ENCODE assay signal across 26 cellular contexts in the genomic region with DNA sequence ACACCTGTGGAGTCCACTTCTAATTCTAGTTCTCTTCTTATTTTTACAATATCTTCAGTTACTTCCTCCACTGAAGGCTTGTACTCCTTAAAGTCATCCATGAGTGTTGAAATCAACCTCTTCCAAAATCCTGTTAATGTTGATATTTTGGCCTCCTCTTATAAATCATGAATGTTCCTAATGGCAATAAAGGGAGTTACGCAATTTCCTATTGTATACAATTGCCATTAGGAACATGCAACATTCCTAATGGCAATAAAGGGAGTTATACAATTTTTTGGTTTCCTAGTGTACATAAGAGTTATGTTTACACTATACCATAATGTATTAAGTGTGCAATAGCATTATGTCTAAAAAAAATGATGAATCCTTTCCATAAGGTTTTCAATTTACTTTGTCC. TPM values are rescaled to one million over a fixed set of nuclear protein-coding genes. Genes with fewer than 3 reads are reported as not detected.
DNase-seq lines count a peak whose midpoint lies in the region; ATAC-seq and TF ChIP-seq lines count a peak whose summit lies in the region.
"Had no signal": no experiment of that assay in that cellular context is flagged by ENCODE, and none has a peak within 500 bp of the region (broad histone marks: within the 10 kb centered on the region; RNA-seq: fewer than 3 reads in every experiment).

No MANE protein-coding gene starts in this region.

- peak overlapping the region in 4 of 7 donors; percentile 3 to 96 (median 90) for H3K27ac Mint-ChIP-seq in CD4-positive, alpha-beta memory T cell
- H3K27ac Mint-ChIP-seq in central memory CD8-positive, alpha-beta T cell (ENCODE audit: low read depth), result peak overlapping the region; percentile 99
- H3K27ac Mint-ChIP-seq in stimulated activated memory B cell treated with anti-CD40 and anti-IgM and Interleukin-4, amounts not matched to agents 10 μg/mL and 1 μg/mL and 100 μg/mL, for 72 hours, result peak overlapping the region; percentile 97
- H3K27ac Mint-ChIP-seq: HFFc6 had no signal

- H3K27ac ChIP-seq in CD4-positive, alpha-beta memory T cell (ENCODE audit: low read depth, low read length), result no peak overlapping the region
- no peak overlapping the region for H3K27ac ChIP-seq in Karpas-422 (ENCODE audit: low read length)
- H3K27ac ChIP-seq: BLaER1 treated with 17β-estradiol and CSF1 and Interleukin-3, amounts not matched to agents 10 nM and 100 nM; GM23248; KMS-11 had no signal

- H3K36me3 ChIP-seq in CD4-positive, alpha-beta memory T cell (ENCODE audit: insufficient read depth, low read length), result no peaks in the 10 kb centered on the region
- no peaks in the 10 kb centered on the region for H3K36me3 ChIP-seq in Karpas-422 (ENCODE audit: insufficient read depth, low read length)
- H3K36me3 ChIP-seq: BLaER1 treated with 17β-estradiol and CSF1 and Interleukin-3, amounts not matched to agents 10 nM and 100 nM; HAP-1 had no signal

- H3K4me3 ChIP-seq in CD4-positive, alpha-beta memory T cell (ENCODE audit: low read length in 2 of 2), result no peak overlapping the region
- H3K4me3 ChIP-seq in Karpas-422 (ENCODE audit: low read length), result no peak overlapping the region
- H3K4me3 ChIP-seq: BLaER1 treated with 17β-estradiol and CSF1 and Interleukin-3, amounts not matched to agents 10 nM and 100 nM; GM23248; HAP-1 had no signal

- H3K79me2 ChIP-seq in Karpas-422 (ENCODE audit: low read length), result no peaks in the 10 kb centered on the region

- POLR2A ChIA-PET in CD4-positive, alpha-beta memory T cell (lab: Charles Lee; ENCODE audit: partially characterized antibody), result interaction anchor here (1.2 to 4.7 kb wide), 7 partner anchors 9 to 70 kb away, joined by 3 to 59 read pairs (median 11); partner anchors contain the start of gene TIGIT

- no peak overlapping the region for H3K4me2 ChIP-seq in Karpas-422 (ENCODE audit: low read depth, low read length, poor library complexity, severe bottlenecking)
- H3K4me2 ChIP-seq: BLaER1 treated with 17β-estradiol and CSF1 and Interleukin-3, amounts not matched to agents 10 nM and 100 nM; KMS-11; SK-N-SH had no signal

- no peak for ATAC-seq in central memory CD8-positive, alpha-beta T cell (replicated peaks; ENCODE audit: extremely low read depth, poor library complexity, severe bottlenecking)
- ATAC-seq in stimulated activated memory B cell treated with anti-CD40 and anti-IgM and Interleukin-4, amounts not matched to agents 10 μg/mL and 1 μg/mL and 100 μg/mL, for 72 hours, result no peak
- ATAC-seq in GM21529 (IDR thresholded peaks at IDR 0.05; ENCODE audit: unreplicated experiment) (no peak), SK-N-SH treated with all-trans-retinoic acid at 6 μM for 48 hours (no peak)
- ATAC-seq: CD8-positive, alpha-beta T cell had no signal

- peaks cover 18% of the 10 kb centered on the region for H3K4me1 ChIP-seq in CD4-positive, alpha-beta memory T cell (ENCODE audit: insufficient read depth, low read length)
- H3K4me1 ChIP-seq in Karpas-422 (ENCODE audit: low read length), result no peaks in the 10 kb centered on the region
- H3K4me1 ChIP-seq: BLaER1 treated with 17β-estradiol and CSF1 and Interleukin-3, amounts not matched to agents 10 nM and 100 nM; HAP-1 had no signal

- no peak overlapping the region for H3K9ac ChIP-seq in Karpas-422 (ENCODE audit: low read length)
- H3K9ac ChIP-seq: BLaER1 treated with 17β-estradiol and CSF1 and Interleukin-3, amounts not matched to agents 10 nM and 100 nM; GM23248; KMS-11; SK-N-SH had no signal

- H3K9me3 Mint-ChIP-seq in CD4-positive, alpha-beta memory T cell, result peaks cover 0 to 4% (median 0%) of the 10 kb centered on the region in 8 donors
- no peaks in the 10 kb centered on the region for H3K9me3 Mint-ChIP-seq in central memory CD8-positive, alpha-beta T cell
- no peaks in the 10 kb centered on the region for H3K9me3 Mint-ChIP-seq in stimulated activated memory B cell treated with anti-CD40 and anti-IgM and Interleukin-4, amounts not matched to agents 10 μg/mL and 1 μg/mL and 100 μg/mL, for 72 hours
- H3K9me3 Mint-ChIP-seq: CD8-positive, alpha-beta T cell had no signal

- peaks cover 11 to 25% (median 21%) of the 10 kb centered on the region in 4 donors for H3K4me1 Mint-ChIP-seq in CD4-positive, alpha-beta memory T cell
- H3K4me1 Mint-ChIP-seq in central memory CD8-positive, alpha-beta T cell, result peaks cover 37% of the 10 kb centered on the region
- peaks cover 13% of the 10 kb centered on the region for H3K4me1 Mint-ChIP-seq in stimulated activated memory B cell treated with anti-CD40 and anti-IgM and Interleukin-4, amounts not matched to agents 10 μg/mL and 1 μg/mL and 100 μg/mL, for 72 hours

- no peaks in the 10 kb centered on the region for H3K9me3 ChIP-seq in CD4-positive, alpha-beta memory T cell (ENCODE audit: control insufficient read depth in 1 of 2, low read length in 2 of 2)
- no peaks in the 10 kb centered on the region for H3K9me3 ChIP-seq in Karpas-422 (ENCODE audit: low read length)
- H3K9me3 ChIP-seq: BLaER1 treated with 17β-estradiol and CSF1 and Interleukin-3, amounts not matched to agents 10 nM and 100 nM; HAP-1; SK-N-SH had no signal

- CTCF ChIA-PET in CD4-positive, alpha-beta memory T cell (lab: Charles Lee; ENCODE audit: partially characterized antibody), result interaction anchor here (0.9 to 5.0 kb wide), 11 partner anchors 10 to 134 kb away, joined by 4 to 55 read pairs (median 5); no protein-coding TSS in a partner anchor

- intact Hi-C loops in CD4-positive, alpha-beta memory T cell (cut with micrococcal nuclease), result no loop called here

- no peaks in the 10 kb centered on the region for H3K27me3 ChIP-seq in CD4-positive, alpha-beta memory T cell (ENCODE audit: insufficient read depth, low read length)
- no peaks in the 10 kb centered on the region for H3K27me3 ChIP-seq in Karpas-422 (ENCODE audit: low read length)
- H3K27me3 ChIP-seq: BLaER1 treated with 17β-estradiol and CSF1 and Interleukin-3, amounts not matched to agents 10 nM and 100 nM had no signal

- no peaks in the 10 kb centered on the region for H3K9me2 ChIP-seq in Karpas-422 (replicated peaks; ENCODE audit: insufficient read depth, low read length)
- H3K9me2 ChIP-seq: SK-N-SH had no signal

- peaks cover 0 to 5% of the 10 kb centered on the region in 2 donors for H3K36me3 Mint-ChIP-seq in CD4-positive, alpha-beta memory T cell
- H3K36me3 Mint-ChIP-seq in central memory CD8-positive, alpha-beta T cell (ENCODE audit: insufficient read depth), result peaks cover 9% of the 10 kb centered on the region
- H3K36me3 Mint-ChIP-seq in stimulated activated memory B cell treated with anti-CD40 and anti-IgM and Interleukin-4, amounts not matched to agents 10 μg/mL and 1 μg/mL and 100 μg/mL, for 72 hours, result no peaks in the 10 kb centered on the region
- H3K36me3 Mint-ChIP-seq: CD8-positive, alpha-beta T cell had no signal

- no peak for DNase-seq in CD4-positive, alpha-beta memory T cell
- DNase-seq in Karpas-422 (peak; percentile 30), NCI-H2081 treated with DMSO at 0.1 percent for 48 hours (lab: John Stamatoyannopoulos, UW) (no peak)
- DNase-seq in central memory CD8-positive, alpha-beta T cell (ENCODE audit: low spot score in 2 of 2), result no peak
- DNase-seq: AML-193; CD8-positive, alpha-beta T cell; DMS 273 treated with DMSO at 0.1 percent for 48 hours; DMS79; EL; GDM1; GM23248; HFFc6; NCI-H1092; NCI-H1417 treated with DMSO at 0.1 percent for 48 hours; NCI-H187; NCI-H2107; NCI-H524; NCI-H774; SIG-M5; SK-N-SH had no signal

- H4K20me1 ChIP-seq in Karpas-422 (ENCODE audit: insufficient read depth, low read depth, low read length), result no peaks in the 10 kb centered on the region
- H4K20me1 ChIP-seq: BLaER1 treated with 17β-estradiol and CSF1 and Interleukin-3, amounts not matched to agents 10 nM and 100 nM had no signal

- H2AFZ ChIP-seq in Karpas-422 (ENCODE audit: low read length), result no peak overlapping the region
- H2AFZ ChIP-seq: GM23248 had no signal

- peak overlapping the region in 1 of 8 donors; percentile 4 for H3K4me3 Mint-ChIP-seq in CD4-positive, alpha-beta memory T cell
- H3K4me3 Mint-ChIP-seq in central memory CD8-positive, alpha-beta T cell, result no peak overlapping the region
- H3K4me3 Mint-ChIP-seq in stimulated activated memory B cell treated with anti-CD40 and anti-IgM and Interleukin-4, amounts not matched to agents 10 μg/mL and 1 μg/mL and 100 μg/mL, for 72 hours, result no peak overlapping the region
- H3K4me3 Mint-ChIP-seq: CD8-positive, alpha-beta T cell; HFFc6 had no signal

- no peaks in the 10 kb centered on the region for H3K27me3 Mint-ChIP-seq in CD4-positive, alpha-beta memory T cell
- no peaks in the 10 kb centered on the region for H3K27me3 Mint-ChIP-seq in central memory CD8-positive, alpha-beta T cell
- H3K27me3 Mint-ChIP-seq in stimulated activated memory B cell treated with anti-CD40 and anti-IgM and Interleukin-4, amounts not matched to agents 10 μg/mL and 1 μg/mL and 100 μg/mL, for 72 hours, result no peaks in the 10 kb centered on the region

TF ChIP-seq in SK-N-SH treated with all-trans-retinoic acid at 6 μM for 48 hours, 23 proteins besides CTCF, POLR2A, EP300 and RAD21 (continues in another document):
- TF ChIP-seq, protein P1, sequence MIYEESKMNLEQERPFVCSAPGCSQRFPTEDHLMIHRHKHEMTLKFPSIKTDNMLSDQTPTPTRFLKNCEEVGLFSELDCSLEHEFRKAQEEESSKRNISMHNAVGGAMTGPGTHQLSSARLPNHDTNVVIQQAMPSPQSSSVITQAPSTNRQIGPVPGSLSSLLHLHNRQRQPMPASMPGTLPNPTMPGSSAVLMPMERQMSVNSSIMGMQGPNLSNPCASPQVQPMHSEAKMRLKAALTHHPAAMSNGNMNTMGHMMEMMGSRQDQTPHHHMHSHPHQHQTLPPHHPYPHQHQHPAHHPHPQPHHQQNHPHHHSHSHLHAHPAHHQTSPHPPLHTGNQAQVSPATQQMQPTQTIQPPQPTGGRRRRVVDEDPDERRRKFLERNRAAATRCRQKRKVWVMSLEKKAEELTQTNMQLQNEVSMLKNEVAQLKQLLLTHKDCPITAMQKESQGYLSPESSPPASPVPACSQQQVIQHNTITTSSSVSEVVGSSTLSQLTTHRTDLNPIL (CRISPR knock-in tag; IDR thresholded peaks at IDR 0.05; ENCODE audit: low read depth), result no peak

RNA-seq across cellular contexts. Expression of gene TIGIT, which starts 9.2 kb away (rescaled TPM):
- total RNA-seq in CD4-positive, alpha-beta memory T cell, result 10 to 100 TPM; 36.1 to 36.6 TPM
- 10 to 100 TPM; 25.8 to 28.8 TPM for polyA plus RNA-seq in CD4-positive, alpha-beta memory T cell
- 1.2 and 3.3 TPM in 2 replicates for total RNA-seq in Karpas-422 (2014; rRNA removed; shearing (Covaris generic); ENCODE audit: low replicate concordance)
- total RNA-seq: GM23248, HFFc6 had no signal
- polyA plus RNA-seq: GM23248, SK-N-SH had no signal

RNA-seq across cellular contexts. Expression of gene ZNF80, which starts 47.3 kb away (rescaled TPM):
- total RNA-seq in CD4-positive, alpha-beta memory T cell, result 1 to 10 TPM; 1.1 TPM
- polyA plus RNA-seq in CD4-positive, alpha-beta memory T cell, result under 1 TPM; 0.34 to 0.64 TPM
- not detected in 2 replicates for total RNA-seq in Karpas-422 (2014; rRNA removed; shearing (Covaris generic); ENCODE audit: low replicate concordance)
- total RNA-seq: GM23248, HFFc6 had no signal
- polyA plus RNA-seq: GM23248, SK-N-SH had no signal
